1 cellular context compared by ENCODE assay signal in genomic region chr2:23449413-23449812, GRCh38.
TF ChIP-seq lines count a peak whose summit lies in the region.

No MANE protein-coding gene starts in this region.

TF ChIP-seq in K562, 482 proteins besides CTCF, POLR2A, EP300 and RAD21 (continued from another document and continues in another):
- TF ChIP-seq AFF4 (CRISPR knock-in tag; IDR thresholded peaks at IDR 0.05) (no peak), ZNF766 (CRISPR knock-in tag; conservative IDR thresholded peaks at IDR 0.05) (peak; percentile 93), BRF1 (IDR thresholded peaks at IDR 0.05; ENCODE audit: borderline replicate concordance, extremely low read depth, insufficient read length) (no peak), HIVEP1 (CRISPR knock-in tag; IDR thresholded peaks at IDR 0.05) (no peak), FOSL1 (tag; conservative IDR thresholded peaks at IDR 0.05) (0 out of 2 replicates have a peak, but pooled peaks have one; percentile 32), CREM (IDR thresholded peaks at IDR 0.05; ENCODE audit: low read depth) (0 out of 2 replicates have a peak, but pooled peaks have one; percentile 10), TEAD4 (IDR thresholded peaks at IDR 0.05; ENCODE audit: low read length) (peak; percentile 44; the same call in 1 of the 2 replicates), TEAD4 (CRISPR knock-in tag; IDR thresholded peaks at IDR 0.05; ENCODE audit: borderline replicate concordance) (no peak), TCF3 (CRISPR knock-in tag; IDR thresholded peaks at IDR 0.05) (peak; percentile 38; the same call in 1 of the 2 replicates), KDM5B (IDR thresholded peaks at IDR 0.05; ENCODE audit: insufficient replicate concordance, low read depth, low read length) (no peak), RFX1 (IDR thresholded peaks at IDR 0.05) (no peak), ZNF609 (CRISPR knock-in tag; IDR thresholded peaks at IDR 0.05; ENCODE audit: borderline replicate concordance) (no peak), ZNF449 (CRISPR knock-in tag; IDR thresholded peaks at IDR 0.05) (0 out of 2 replicates have a peak, but pooled peaks have one; percentile 71), MITF (IDR thresholded peaks at IDR 0.05) (peak; percentile 63; the same call in 1 of the 2 replicates), RNF2 (IDR thresholded peaks at IDR 0.05) (peak; percentile 34; the same call in 1 of the 2 replicates), RNF219 (CRISPR knock-in tag; IDR thresholded peaks at IDR 0.05) (no peak), DACH1 (IDR thresholded peaks at IDR 0.05; ENCODE audit: partially characterized antibody) (no peak), PREB (CRISPR knock-in tag; IDR thresholded peaks at IDR 0.05) (no peak), RREB1 (CRISPR knock-in tag; IDR thresholded peaks at IDR 0.05) (0 out of 2 replicates have a peak, but pooled peaks have one; percentile 42), L3MBTL2 (IDR thresholded peaks at IDR 0.05) (0 out of 2 replicates have a peak, but pooled peaks have one; percentile 10), SOX6 (IDR thresholded peaks at IDR 0.05) (0 out of 2 replicates have a peak, but pooled peaks have one; percentile 10), GATA2 (CRISPR knock-in tag; IDR thresholded peaks at IDR 0.05) (no peak), CTBP1 (IDR thresholded peaks at IDR 0.05; ENCODE audit: borderline replicate concordance) (peak; percentile 28; the same call in 1 of the 2 replicates), NR2C2 (CRISPR knock-in tag; IDR thresholded peaks at IDR 0.05) (no peak), NR2C2 (tag; IDR thresholded peaks at IDR 0.05) (peak; percentile 88), HMBOX1 (IDR thresholded peaks at IDR 0.05) (peak; percentile 97), SAFB (IDR thresholded peaks at IDR 0.05; ENCODE audit: borderline replicate concordance, low read depth, low read length) (no peak), CREB3 (tag; conservative IDR thresholded peaks at IDR 0.05; ENCODE audit: low read depth) (peak; percentile 70; the same call in 1 of the 2 replicates), KLF16 (IDR thresholded peaks at IDR 0.05) (peak; percentile 43; the same call in 1 of the 2 replicates), FOXA3 (CRISPR knock-in tag; conservative IDR thresholded peaks at IDR 0.05 in 1 of 2, IDR thresholded peaks at IDR 0.05 in 1 of 2) (no peak), NR3C1 (CRISPR knock-in tag; IDR thresholded peaks at IDR 0.05) (no peak)
